In the genomic region with DNA sequence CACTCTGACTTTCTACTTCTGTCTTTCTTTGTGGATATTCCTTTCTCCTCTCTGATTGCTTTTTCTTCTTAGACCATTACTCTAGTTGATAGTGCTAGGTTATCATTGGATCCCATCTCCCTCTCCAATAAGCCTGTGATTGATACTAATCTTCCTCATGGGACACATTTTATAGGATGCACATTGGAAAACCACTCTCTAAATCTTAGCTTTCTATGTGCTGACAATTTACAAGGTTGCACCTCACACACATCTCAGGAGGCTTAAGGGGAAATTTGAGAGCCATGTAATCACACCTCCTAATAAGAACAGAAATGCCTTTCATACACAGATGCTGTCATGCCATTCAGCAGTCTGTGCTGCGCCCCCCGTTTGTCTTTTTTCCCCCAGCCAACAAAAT, we compare ENCODE assay signal across 29 cellular contexts.
"Had no signal": no experiment of that assay in that cellular context is flagged by ENCODE, and none has a peak within 500 bp of the region (broad histone marks: within the 10 kb centered on the region; RNA-seq: fewer than 3 reads in every experiment).

No MANE protein-coding gene starts in this region.

- H3K4me3 Mint-ChIP-seq: naive thymus-derived CD8-positive, alpha-beta T cell; natural killer cell treated with Interleukin-12 subunit alpha and Interleukin-12 subunit beta and Interleukin-15 and Interleukin-18, amount 100 ng/mL, for 72 hours; nephron progenitor cell; neural progenitor cell; stimulated activated effector memory CD8-positive, alpha-beta T cell treated with anti-CD3 and anti-CD28 coated beads, Interleukin-12 subunit alpha, Interleukin-12 subunit beta, amount 100 ng/mL, for 72 hours; stimulated activated naive B cell treated with anti-CD40 and anti-IgM and Interleukin-4, amounts not matched to agents 10 μg/mL and 1 μg/mL and 100 μg/mL, for 72 hours; stimulated activated naive CD8-positive, alpha-beta T cell treated with anti-CD3 and anti-CD28 coated beads, Interleukin-15, Interleukin-2, amounts not matched to agents 100 ng/mL and 50 ng/mL, for 24 hours had no signal

- H3K4me3 ChIP-seq: neural progenitor cell, ovary, psoas muscle, right lobe of liver, sigmoid colon, stomach, thoracic aorta, thyroid gland, tibial nerve, upper lobe of left lung, vagina had no signal

- H3K36me3 ChIP-seq: neural progenitor cell, ovary, right lobe of liver, sigmoid colon, stomach, thoracic aorta, thyroid gland, tibial nerve, upper lobe of left lung, vagina had no signal

- DNase-seq: naive thymus-derived CD8-positive, alpha-beta T cell; nephron progenitor cell; occipital lobe; ovary; posterior cingulate gyrus; psoas muscle; right cardiac atrium; right lobe of liver; sigmoid colon; small intestine; stimulated activated CD4-positive, alpha-beta T cell treated with anti-CD3 and anti-CD28 coated beads, Interleukin-15, amount 100 ng/mL, for 24 hours; stimulated activated CD4-positive, alpha-beta T cell treated with anti-CD3 and anti-CD28 coated beads, Interleukin-2, amount 100 ng/mL, for 24 hours; stimulated activated CD4-positive, alpha-beta T cell treated with anti-CD3 and anti-CD28 coated beads, Interleukin-2, amount 100 ng/mL, for 48 hours; stimulated activated CD4-positive, alpha-beta T cell treated with anti-CD3 and anti-CD28 coated beads, Interleukin-4, amount 100 ng/mL, for 24 hours; stimulated activated naive B cell treated with anti-CD40 and anti-IgM and Interleukin-4, amounts not matched to agents 10 μg/mL and 1 μg/mL and 100 μg/mL, for 72 hours; stimulated activated naive CD4-positive, alpha-beta T cell treated with Interleukin-2 at 50 U/mL for 16 hours; stomach; thyroid gland; trophoblast cell; upper lobe of left lung had no signal

- H3K36me3 Mint-ChIP-seq: naive thymus-derived CD8-positive, alpha-beta T cell; natural killer cell treated with Interleukin-12 subunit alpha and Interleukin-12 subunit beta and Interleukin-15 and Interleukin-18, amount 100 ng/mL, for 72 hours; stimulated activated effector memory CD8-positive, alpha-beta T cell treated with anti-CD3 and anti-CD28 coated beads, Interleukin-12 subunit alpha, Interleukin-12 subunit beta, amount 100 ng/mL, for 72 hours; stimulated activated naive B cell treated with anti-CD40 and anti-IgM and Interleukin-4, amounts not matched to agents 10 μg/mL and 1 μg/mL and 100 μg/mL, for 72 hours had no signal

- H3K27me3 ChIP-seq: neural progenitor cell, ovary, right lobe of liver, sigmoid colon, stomach, thyroid gland, tibial nerve, upper lobe of left lung, vagina had no signal

- H3K9me3 Mint-ChIP-seq: naive thymus-derived CD8-positive, alpha-beta T cell; natural killer cell treated with Interleukin-12 subunit alpha and Interleukin-12 subunit beta and Interleukin-15 and Interleukin-18, amount 100 ng/mL, for 72 hours; nephron progenitor cell; neural progenitor cell; stimulated activated effector memory CD8-positive, alpha-beta T cell treated with anti-CD3 and anti-CD28 coated beads, Interleukin-12 subunit alpha, Interleukin-12 subunit beta, amount 100 ng/mL, for 72 hours; stimulated activated naive B cell treated with anti-CD40 and anti-IgM and Interleukin-4, amounts not matched to agents 10 μg/mL and 1 μg/mL and 100 μg/mL, for 72 hours; stimulated activated naive CD8-positive, alpha-beta T cell treated with anti-CD3 and anti-CD28 coated beads, Interleukin-15, Interleukin-2, amounts not matched to agents 100 ng/mL and 50 ng/mL, for 24 hours had no signal

- H3K79me2 ChIP-seq: parathyroid adenoma had no signal

- H3K9me3 ChIP-seq: ovary, psoas muscle, right lobe of liver, sigmoid colon, stomach, thoracic aorta, thyroid gland, tibial nerve, upper lobe of left lung, vagina had no signal

- H2AFZ ChIP-seq: neural progenitor cell, parathyroid adenoma had no signal

- H3K4me2 ChIP-seq: neural progenitor cell had no signal

- H3K27ac ChIP-seq: neural progenitor cell, ovary, parathyroid adenoma, psoas muscle, right lobe of liver, sigmoid colon, stomach, thoracic aorta, thyroid gland, tibial nerve, upper lobe of left lung, vagina had no signal

- H3K9ac ChIP-seq: neural progenitor cell, parathyroid adenoma had no signal

- H3K27ac Mint-ChIP-seq: naive thymus-derived CD8-positive, alpha-beta T cell; natural killer cell treated with Interleukin-12 subunit alpha and Interleukin-12 subunit beta and Interleukin-15 and Interleukin-18, amount 100 ng/mL, for 72 hours; nephron progenitor cell; neural progenitor cell; progenitor cell of endocrine pancreas; stimulated activated effector memory CD8-positive, alpha-beta T cell treated with anti-CD3 and anti-CD28 coated beads, Interleukin-12 subunit alpha, Interleukin-12 subunit beta, amount 100 ng/mL, for 72 hours; stimulated activated naive B cell treated with anti-CD40 and anti-IgM and Interleukin-4, amounts not matched to agents 10 μg/mL and 1 μg/mL and 100 μg/mL, for 72 hours; stimulated activated naive CD8-positive, alpha-beta T cell treated with anti-CD3 and anti-CD28 coated beads, Interleukin-15, Interleukin-2, amounts not matched to agents 100 ng/mL and 50 ng/mL, for 24 hours had no signal

- H3K4me1 Mint-ChIP-seq: naive thymus-derived CD8-positive, alpha-beta T cell; stimulated activated effector memory CD8-positive, alpha-beta T cell treated with anti-CD3 and anti-CD28 coated beads, Interleukin-12 subunit alpha, Interleukin-12 subunit beta, amount 100 ng/mL, for 72 hours; stimulated activated naive B cell treated with anti-CD40 and anti-IgM and Interleukin-4, amounts not matched to agents 10 μg/mL and 1 μg/mL and 100 μg/mL, for 72 hours had no signal

- H3K4me1 ChIP-seq: parathyroid adenoma, psoas muscle, right lobe of liver, sigmoid colon, thyroid gland, vagina had no signal

- H3K27me3 Mint-ChIP-seq: progenitor cell of endocrine pancreas had no signal
